ENCODE assay signal across 7 cellular contexts in the genomic region with DNA sequence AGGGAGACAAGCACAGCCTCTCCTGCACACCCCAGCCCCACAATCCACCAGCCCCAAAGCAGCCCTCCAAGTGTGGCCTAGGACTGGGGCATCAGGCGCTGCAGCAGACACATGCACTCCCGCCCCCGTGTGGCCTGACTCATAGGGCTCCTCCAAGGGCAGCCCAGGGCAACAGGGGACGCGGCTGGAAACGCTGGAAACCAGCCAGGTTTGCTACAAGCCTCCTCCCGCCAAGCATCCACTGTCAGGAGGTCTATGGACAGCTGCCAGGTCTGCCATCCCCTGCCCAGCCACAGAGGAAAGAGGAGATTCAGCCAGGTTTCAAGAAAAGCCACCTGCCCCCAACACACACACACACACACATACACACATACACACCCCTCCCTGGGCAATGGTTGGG. TPM values are rescaled to one million over a fixed set of nuclear protein-coding genes. Genes with fewer than 3 reads are reported as not detected.
A peak's percentile ranks its signal among the peaks of the same experiment; 100 is the strongest.
DNase-seq lines count a peak whose midpoint lies in the region; ATAC-seq and TF ChIP-seq lines count a peak whose summit lies in the region.

No MANE protein-coding gene starts in this region.

- peak; percentile 33 for TF ChIP-seq CTCF in NB4 (IDR thresholded peaks at IDR 0.05; ENCODE audit: low read depth, low read length)
- TF ChIP-seq CTCF in omental fat pad (IDR thresholded peaks at IDR 0.05) = no peak
- no peak for TF ChIP-seq CTCF in gastroesophageal sphincter (IDR thresholded peaks at IDR 0.05)

- H3K4me3 ChIP-seq in NB4 (ENCODE audit: low read depth, low read length) (no peak overlapping the region), gastroesophageal sphincter (no peak overlapping the region)

- TF ChIP-seq EP300 in gastroesophageal sphincter (IDR thresholded peaks at IDR 0.05) = no peak

- no peak for TF ChIP-seq POLR2A in NB4 (IDR thresholded peaks at IDR 0.05; ENCODE audit: extremely low read depth, insufficient read length)
- TF ChIP-seq POLR2A in gastroesophageal sphincter (IDR thresholded peaks at IDR 0.05) = no peak

- peaks cover 0 to 24% (median 10%) of the 10 kb centered on the region in 3 donors for H3K4me1 ChIP-seq in gastroesophageal sphincter

- no peak overlapping the region for H3K27ac ChIP-seq in gastroesophageal sphincter

- DNase-seq in G401 (ENCODE audit: low spot score) = peak; percentile 64
- peak; percentile 62 for DNase-seq in NB4 (ENCODE audit: low read depth)
- DNase-seq in SW480 (ENCODE audit: low spot score) = peak; percentile 71
- peak; percentile 57 for DNase-seq in hepatic stellate cell (ENCODE audit: low spot score)
- DNase-seq in omental fat pad (ENCODE audit: low spot score) = no peak

- ATAC-seq in omental fat pad (ENCODE audit: low FRiP score) (no peak), gastroesophageal sphincter (no peak), GM19397 (IDR thresholded peaks at IDR 0.05; ENCODE audit: unreplicated experiment) (no peak)

- H3K9me3 ChIP-seq in gastroesophageal sphincter = no peaks in the 10 kb centered on the region

- peaks cover 77% of the 10 kb centered on the region for H3K27me3 ChIP-seq in gastroesophageal sphincter

- in situ Hi-C loops in G401 (cut with HindIII; ENCODE audit: low sequenced_read_pairs) = no loop called here

- H3K36me3 ChIP-seq in gastroesophageal sphincter = no peaks in the 10 kb centered on the region

- WGBS in gastroesophageal sphincter (ENCODE audit: low coverage in 1 of 2), 2 donors = no CpG with 5 or more reads among the region's 7 CpGs

RNA-seq across cellular contexts. Expression of a gene that starts 25.8 kb away (rescaled TPM):
- 8.9 and 12.4 TPM in 2 replicates for total RNA-seq in G401 (2014; rRNA removed; shearing (Covaris generic))
- 1 to 10 TPM; 1.2 to 5.6 (median 2.7) TPM for total RNA-seq in omental fat pad
- total RNA-seq in gastroesophageal sphincter = 1 to 10 TPM in 2 of 4 donors, under 1 TPM in 2; 0.67 to 2.6 (median 1.5) TPM
